Comparison of ENCODE assay signal across 12 cellular contexts in the genomic region with DNA sequence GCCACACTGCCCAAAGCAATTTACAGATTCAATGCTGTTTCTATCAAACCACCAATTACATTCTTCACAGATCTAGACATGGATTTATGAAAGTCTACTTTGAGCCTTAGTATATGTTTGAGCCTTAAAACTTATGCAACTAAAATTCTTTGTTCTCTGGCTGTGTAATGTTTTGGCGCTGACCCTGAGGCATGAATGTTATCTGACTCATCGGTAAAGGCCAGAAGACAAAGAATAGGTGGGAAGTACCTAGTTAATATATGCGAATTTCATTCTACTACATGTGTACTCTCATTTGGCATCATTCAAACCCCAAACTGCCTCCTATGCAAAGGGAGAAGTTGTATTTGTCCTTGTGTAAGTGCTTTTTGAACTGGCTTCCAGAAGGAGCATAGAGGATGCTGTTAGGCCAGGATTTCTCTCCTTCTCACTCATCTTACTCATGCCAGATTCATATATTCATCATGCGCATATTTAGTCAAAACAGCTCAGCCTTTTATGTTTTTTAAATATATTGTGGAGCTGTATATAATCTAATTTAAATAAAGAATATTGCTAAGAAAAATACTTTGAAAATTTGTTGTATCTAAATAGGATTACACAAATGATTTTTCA.
DNase-seq lines count a peak whose midpoint lies in the region; ATAC-seq, FAIRE-seq and TF ChIP-seq lines count a peak whose summit lies in the region.
"Had no signal": no experiment of that assay in that cellular context is flagged by ENCODE, and none has a peak within 500 bp of the region (broad histone marks: within the 10 kb centered on the region; RNA-seq: fewer than 3 reads in every experiment).

No MANE protein-coding gene starts in this region.

- no peak for TF ChIP-seq POLR2A in GM12892 (IDR thresholded peaks at IDR 0.05; ENCODE audit: low read depth, low read length)

- H3K27ac ChIP-seq in CD4-positive, alpha-beta T cell (ENCODE audit: low read depth, low read length) = no peak overlapping the region
- H3K27ac ChIP-seq: BLaER1 had no signal

- no peak for TF ChIP-seq CTCF in CD4-positive, alpha-beta T cell (IDR thresholded peaks at IDR 0.05)

- H3K9me3 ChIP-seq in CD4-positive, alpha-beta T cell (ENCODE audit: control insufficient read depth, low read length) = no peaks in the 10 kb centered on the region

- H3K9me3 Mint-ChIP-seq in activated T-cell treated with anti-CD3 and anti-CD28 coated beads, Interleukin-2, amount 50 U/mL, for 72 hours = peaks cover 12 to 18% of the 10 kb centered on the region in 2 donors
- H3K9me3 Mint-ChIP-seq in activated T-cell treated with anti-CD3 and anti-CD28 coated beads, Interleukin-2, amount 50 U/mL, for 24 hours = peaks cover 25% of the 10 kb centered on the region
- peaks cover 10% of the 10 kb centered on the region for H3K9me3 Mint-ChIP-seq in CD4-positive, alpha-beta T cell

- H3K4me3 Mint-ChIP-seq in activated T-cell treated with anti-CD3 and anti-CD28 coated beads, Interleukin-2, amount 50 U/mL, for 72 hours = no peak overlapping the region
- no peak overlapping the region for H3K4me3 Mint-ChIP-seq in activated T-cell treated with anti-CD3 and anti-CD28 coated beads, Interleukin-2, amount 50 U/mL, for 24 hours
- H3K4me3 Mint-ChIP-seq in CD4-positive, alpha-beta T cell = no peak overlapping the region
- H3K4me3 Mint-ChIP-seq: activated naive CD8-positive, alpha-beta T cell treated with anti-CD3 and anti-CD28 coated beads, Interleukin-2, amount 10 ng/mL, durations not matched to agents 7 days and 5 days; natural killer cell treated with Interleukin-12 subunit alpha and Interleukin-12 subunit beta and Interleukin-15 and Interleukin-18, amount 100 ng/mL, for 72 hours had no signal

- intact Hi-C loops in CD4-positive, alpha-beta T cell (cut with DNase I, micrococcal nuclease) = no loop called here

- peaks cover 17 to 30% of the 10 kb centered on the region in 2 donors for H3K36me3 Mint-ChIP-seq in activated T-cell treated with anti-CD3 and anti-CD28 coated beads, Interleukin-2, amount 50 U/mL, for 72 hours (ENCODE audit: insufficient read depth in 2 of 2)
- no peaks in the 10 kb centered on the region for H3K36me3 Mint-ChIP-seq in activated T-cell treated with anti-CD3 and anti-CD28 coated beads, Interleukin-2, amount 50 U/mL, for 24 hours (ENCODE audit: low read depth)
- no peaks in the 10 kb centered on the region for H3K36me3 Mint-ChIP-seq in CD4-positive, alpha-beta T cell (ENCODE audit: low read depth)

- no peak overlapping the region for H3K27ac Mint-ChIP-seq in activated T-cell treated with anti-CD3 and anti-CD28 coated beads, Interleukin-2, amount 50 U/mL, for 72 hours
- H3K27ac Mint-ChIP-seq in activated T-cell treated with anti-CD3 and anti-CD28 coated beads, Interleukin-2, amount 50 U/mL, for 24 hours = no peak overlapping the region
- H3K27ac Mint-ChIP-seq in CD4-positive, alpha-beta T cell = no peak overlapping the region
- H3K27ac Mint-ChIP-seq: activated naive CD8-positive, alpha-beta T cell treated with anti-CD3 and anti-CD28 coated beads, Interleukin-2, amount 10 ng/mL, durations not matched to agents 7 days and 5 days; natural killer cell treated with Interleukin-12 subunit alpha and Interleukin-12 subunit beta and Interleukin-15 and Interleukin-18, amount 100 ng/mL, for 72 hours had no signal

- peak in 1 of 2 donors; percentile 21 for DNase-seq in activated T-cell treated with anti-CD3 and anti-CD28 coated beads, Interleukin-2, amount 50 U/mL, for 72 hours
- no peak for DNase-seq in activated T-cell treated with anti-CD3 and anti-CD28 coated beads, Interleukin-2, amount 50 U/mL, for 24 hours
- DNase-seq in dermis blood vessel endothelial cell (peak; percentile 77), GM12892 (ENCODE audit: insufficient read length) (no peak), NCI-H2227 treated with DMSO at 0.1 percent for 48 hours (lab: John Stamatoyannopoulos, UW) (no peak)
- no peak for DNase-seq in stimulated activated naive CD8-positive, alpha-beta T cell treated with anti-CD3 and anti-CD28 coated beads, Interleukin-15, Interleukin-2, amounts not matched to agents 100 U/mL and 50 U/mL, for 24 hours
- DNase-seq in CD4-positive, alpha-beta T cell = no peak
- DNase-seq: activated naive CD8-positive, alpha-beta T cell treated with anti-CD3 and anti-CD28 coated beads, Interleukin-2, amount 10 ng/mL, durations not matched to agents 7 days and 5 days; NCI-H1436 had no signal

- no peaks in the 10 kb centered on the region for H3K27me3 Mint-ChIP-seq in activated T-cell treated with anti-CD3 and anti-CD28 coated beads, Interleukin-2, amount 50 U/mL, for 72 hours (ENCODE audit: low read depth)
- no peaks in the 10 kb centered on the region for H3K27me3 Mint-ChIP-seq in activated T-cell treated with anti-CD3 and anti-CD28 coated beads, Interleukin-2, amount 50 U/mL, for 24 hours
- no peaks in the 10 kb centered on the region for H3K27me3 Mint-ChIP-seq in CD4-positive, alpha-beta T cell
- H3K27me3 Mint-ChIP-seq: activated naive CD8-positive, alpha-beta T cell treated with anti-CD3 and anti-CD28 coated beads, Interleukin-2, amount 10 ng/mL, durations not matched to agents 7 days and 5 days had no signal

- FAIRE-seq in GM12892 (lab: Jason Lieb, UNC) = no peak

- POLR2A ChIA-PET in CD4-positive, alpha-beta T cell (lab: Charles Lee) = no interaction called here

- peaks cover 29% of the 10 kb centered on the region for H3K4me1 Mint-ChIP-seq in activated T-cell treated with anti-CD3 and anti-CD28 coated beads, Interleukin-2, amount 50 U/mL, for 72 hours (ENCODE audit: low read depth)
- H3K4me1 Mint-ChIP-seq in activated T-cell treated with anti-CD3 and anti-CD28 coated beads, Interleukin-2, amount 50 U/mL, for 24 hours (ENCODE audit: low read depth) = peaks cover 32% of the 10 kb centered on the region
- H3K4me1 Mint-ChIP-seq in CD4-positive, alpha-beta T cell (ENCODE audit: low read depth) = peaks cover 26% of the 10 kb centered on the region

- CTCF ChIA-PET in CD4-positive, alpha-beta T cell (lab: Charles Lee) = interaction anchor here (0.9 kb wide), 1 partner anchor 30 kb away, joined by 3 read pairs; no protein-coding TSS in a partner anchor

- ATAC-seq in activated T-cell treated with anti-CD3 and anti-CD28 coated beads, Interleukin-2, amount 50 U/mL, for 72 hours (replicated peaks in 1 of 2) = peak; percentile 87
- peak; percentile 57 for ATAC-seq in HG03558 (IDR thresholded peaks at IDR 0.05; ENCODE audit: extremely low read depth, unreplicated experiment)
- ATAC-seq in stimulated activated naive CD8-positive, alpha-beta T cell treated with anti-CD3 and anti-CD28 coated beads, Interleukin-15, Interleukin-2, amounts not matched to agents 100 U/mL and 50 U/mL, for 24 hours = peak; percentile 84
- no peak for ATAC-seq in CD4-positive, alpha-beta T cell (ENCODE audit: poor library complexity)
- ATAC-seq: natural killer cell treated with Interleukin-12 subunit alpha and Interleukin-12 subunit beta and Interleukin-15 and Interleukin-18, amount 100 ng/mL, for 72 hours had no signal

- H3K27me3 ChIP-seq in CD4-positive, alpha-beta T cell (ENCODE audit: control insufficient read depth, insufficient read depth, low read length) = no peaks in the 10 kb centered on the region
- H3K27me3 ChIP-seq: BLaER1 had no signal
